In the genomic region with DNA sequence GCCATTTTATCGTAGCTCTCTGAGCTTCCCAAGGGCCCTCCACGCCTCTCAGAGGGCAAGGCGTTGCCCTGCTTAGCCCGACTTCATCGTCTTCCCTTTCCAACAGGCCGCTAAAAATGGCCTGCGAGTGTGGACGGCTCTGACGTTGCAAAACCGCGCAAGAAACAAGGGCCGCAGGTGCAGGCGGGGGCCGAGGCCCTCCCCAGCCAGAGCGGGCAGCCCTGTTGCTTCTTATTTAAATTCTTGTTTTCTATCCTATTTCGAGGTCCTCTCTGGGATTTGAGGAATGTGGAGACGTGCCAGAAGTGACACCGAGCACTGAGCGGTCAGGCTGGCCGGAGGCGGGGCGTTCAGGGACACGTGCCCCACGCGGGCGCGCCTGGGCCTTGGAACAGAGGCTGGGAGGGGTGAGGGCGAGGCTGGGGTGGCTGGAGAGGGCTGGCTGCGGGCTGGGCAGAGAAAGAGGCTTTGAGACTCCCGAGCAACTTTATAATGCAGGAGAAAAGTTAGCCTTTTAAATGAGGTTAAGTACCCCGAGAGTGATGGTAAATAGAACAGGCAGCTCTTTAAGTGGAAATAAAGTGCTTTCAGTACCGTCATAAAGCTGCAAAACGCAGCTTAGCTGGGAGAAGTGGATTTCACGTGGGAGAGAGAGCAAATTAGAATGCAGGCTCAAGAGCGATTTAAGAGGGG, we compare ENCODE assay signal across 9 cellular contexts.
A peak's percentile ranks its signal among the peaks of the same experiment; 100 is the strongest.
DNase-seq lines count a peak whose midpoint lies in the region; ATAC-seq, FAIRE-seq and TF ChIP-seq lines count a peak whose summit lies in the region.
"Had no signal": no experiment of that assay in that cellular context is flagged by ENCODE, and none has a peak within 500 bp of the region (broad histone marks: within the 10 kb centered on the region; RNA-seq: fewer than 3 reads in every experiment).

No MANE protein-coding gene starts in this region.

- H3K36me3 ChIP-seq in muscle layer of colon (ENCODE audit: insufficient read depth, low read length): no peaks in the 10 kb centered on the region

- peak overlapping the region; percentile 6 for H3K4me3 ChIP-seq in fibroblast of mammary gland (ENCODE audit: control insufficient read depth, low read depth, low read length)
- peak overlapping the region; percentile 18 to 58 for H3K4me3 ChIP-seq in muscle layer of colon (ENCODE audit: low read depth in 1 of 2, low read length in 2 of 2)

- peaks cover 25% of the 10 kb centered on the region for H3K4me1 ChIP-seq in muscle layer of colon (ENCODE audit: insufficient read depth, low read length)

- no peaks in the 10 kb centered on the region for H3K27me3 ChIP-seq in muscle layer of colon (ENCODE audit: control insufficient read depth in 1 of 2, insufficient read depth in 2 of 2, low read length in 2 of 2)

- ATAC-seq in GM18502 (IDR thresholded peaks at IDR 0.05; ENCODE audit: poor library complexity, unreplicated experiment): no peak

- peak; percentile 44 for DNase-seq in AG09319 (ENCODE audit: extremely low read depth, low read depth)
- peak; percentile 90 to 93 for DNase-seq in NCI-H524 (lab: John Stamatoyannopoulos, UW)
- peak; percentile 88 for DNase-seq in fibroblast of mammary gland (ENCODE audit: low read depth)
- peak; percentile 64 for DNase-seq in urothelium cell line (ENCODE audit: low spot score)
- DNase-seq in MV-4-11 (lab: John Stamatoyannopoulos, UW): no peak
- no peak for DNase-seq in stimulated activated CD4-positive, alpha-beta T cell treated with anti-CD3 and anti-CD28 coated beads, Interleukin-2, amount 100 ng/mL, for 24 hours

- no peaks in the 10 kb centered on the region for H3K9me3 ChIP-seq in muscle layer of colon (ENCODE audit: low read length)

- H3K27ac ChIP-seq in muscle layer of colon (ENCODE audit: low read depth, low read length): peak overlapping the region; percentile 60

- TF ChIP-seq CTCF in AG09319 (IDR thresholded peaks at IDR 0.05; ENCODE audit: low read depth, low read length): no peak
- TF ChIP-seq CTCF in fibroblast of mammary gland (conservative IDR thresholded peaks at IDR 0.05; ENCODE audit: control insufficient read depth, insufficient read depth, low read depth, low read length): no peak

- peak overlapping the region; percentile 13 for H3K9ac ChIP-seq in muscle layer of colon (ENCODE audit: low read length)

- no peak for FAIRE-seq in urothelium cell line (lab: Jason Lieb, UNC)
- FAIRE-seq: G401.6 had no signal

Comparison
In these comparisons a context has a peak if more than half of its experiments do, and no peak if none do; other contexts are left out.
1. DNase-seq: peak in AG09319 (single experiment), NCI-H524 (2 of 2), fibroblast of mammary gland (single experiment) and urothelium cell line (single experiment); none in MV-4-11 (single experiment) and stimulated activated CD4-positive, alpha-beta T cell treated with anti-CD3 and anti-CD28 coated beads, Interleukin-2, amount 100 ng/mL, for 24 hours (0 of 2).